13 cellular contexts compared by ENCODE assay signal in the genomic region with DNA sequence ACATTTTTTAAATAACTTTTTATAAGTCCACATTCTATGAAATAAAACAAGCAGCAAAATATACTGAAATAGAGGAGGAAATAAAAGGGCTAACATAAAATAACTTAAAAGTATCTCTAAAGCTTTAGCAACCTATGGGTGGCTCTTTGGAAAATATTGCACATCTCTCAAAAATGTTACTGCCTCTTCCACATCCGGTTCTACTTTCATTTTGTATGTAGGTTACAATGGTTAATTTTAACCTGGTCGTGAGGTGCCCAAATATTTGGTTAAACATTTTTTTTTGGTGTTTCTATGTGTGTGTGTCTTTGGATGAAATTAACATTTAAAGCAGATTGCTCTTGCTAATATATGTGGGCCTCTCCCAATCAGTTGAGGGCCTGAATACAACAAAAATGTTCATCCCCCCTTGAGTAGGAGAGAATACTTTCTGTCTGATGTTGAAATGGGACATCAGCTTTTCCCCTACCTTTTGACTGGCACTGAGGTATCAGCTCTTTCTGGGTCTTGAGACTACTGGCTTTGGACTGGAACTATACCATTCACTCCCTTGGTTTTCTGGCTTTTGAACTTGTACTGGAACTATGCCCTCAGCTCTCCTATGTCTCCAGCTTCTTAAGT.
DNase-seq lines count a peak whose midpoint lies in the region; ATAC-seq lines count a peak whose summit lies in the region.
"Had no signal": no experiment of that assay in that cellular context is flagged by ENCODE, and none has a peak within 500 bp of the region (broad histone marks: within the 10 kb centered on the region; RNA-seq: fewer than 3 reads in every experiment).

No MANE protein-coding gene starts in this region.

- no peak overlapping the region for H3K4me3 ChIP-seq in ACC112 (ENCODE audit: low read depth, low read length)
- H3K4me3 ChIP-seq: cardiac muscle cell had no signal

- peak; percentile 58 for DNase-seq in M059J (ENCODE audit: low read depth)
- no peak for DNase-seq in MV-4-11 (lab: John Stamatoyannopoulos, UW)
- no peak for DNase-seq in NCI-H2107 (lab: John Stamatoyannopoulos, UW)
- DNase-seq in ureter (ENCODE audit: low spot score): no peak
- DNase-seq: islet precursor cell had no signal

- no peaks in the 10 kb centered on the region for H3K79me2 ChIP-seq in ACC112 (ENCODE audit: control insufficient read depth, insufficient read depth, low read length, unreplicated experiment)
- H3K79me2 ChIP-seq: parathyroid adenoma had no signal

- peaks cover 10% of the 10 kb centered on the region for H3K4me1 ChIP-seq in ACC112 (ENCODE audit: control insufficient read depth, insufficient read depth, low read length, unreplicated experiment)
- H3K4me1 ChIP-seq: parathyroid adenoma had no signal

- ATAC-seq in GM19463 (IDR thresholded peaks at IDR 0.05; ENCODE audit: unreplicated experiment) (peak; percentile 84), HG02885 (IDR thresholded peaks at IDR 0.05; ENCODE audit: poor library complexity, unreplicated experiment) (peak; percentile 94), esophagus mucosa (no peak)
- ATAC-seq: activated naive CD4-positive, alpha-beta T cell treated with anti-CD3 and anti-CD28 coated beads, Interleukin-2, amount 50 U/mL, for 72 hours; WTC11 had no signal

- H3K36me3 ChIP-seq in ACC112 (ENCODE audit: insufficient read depth, low read length): no peaks in the 10 kb centered on the region
- H3K36me3 ChIP-seq: cardiac muscle cell had no signal

- H3K27me3 ChIP-seq in ACC112 (ENCODE audit: insufficient read depth, low read length): no peaks in the 10 kb centered on the region
- H3K27me3 ChIP-seq: cardiac muscle cell had no signal

- peak overlapping the region; percentile 34 for H2AFZ ChIP-seq in ACC112 (ENCODE audit: low read length, unreplicated experiment)
- H2AFZ ChIP-seq: parathyroid adenoma had no signal

- no peak overlapping the region for H3K27ac ChIP-seq in ACC112 (ENCODE audit: low read depth, low read length)
- H3K27ac ChIP-seq: cardiac muscle cell, parathyroid adenoma had no signal
